Comparison of ENCODE assay signal across 9 cellular contexts in genomic region chr1:53890522-53890941, GRCh38. TPM values are rescaled to one million over a fixed set of nuclear protein-coding genes. Genes with fewer than 3 reads are reported as not detected.
A peak's percentile ranks its signal among the peaks of the same experiment; 100 is the strongest.
DNase-seq lines count a peak whose midpoint lies in the region; ATAC-seq and TF ChIP-seq lines count a peak whose summit lies in the region.
"Had no signal": no experiment of that assay in that cellular context is flagged by ENCODE, and none has a peak within 500 bp of the region (broad histone marks: within the 10 kb centered on the region; RNA-seq: fewer than 3 reads in every experiment).

No MANE protein-coding gene starts in this region.

- intact Hi-C loops in activated CD8-positive, alpha-beta T cell treated with anti-CD3 and anti-CD28 coated beads for 36 hours (cut with micrococcal nuclease): loop anchor here (5.0 kb wide), 1 partner anchor 52 kb away; no protein-coding TSS in a partner anchor

- H3K4me1 ChIP-seq in liver (ENCODE audit: control insufficient read depth in 4 of 4, insufficient read depth in 4 of 4, low read length in 3 of 4): peaks cover 2 to 29% (median 22%) of the 10 kb centered on the region in 4 donors
- peaks cover 7 to 29% of the 10 kb centered on the region in 2 donors for H3K4me1 ChIP-seq in thoracic aorta (ENCODE audit: control insufficient read depth in 1 of 2, low read depth in 2 of 2)

- no peak for TF ChIP-seq RAD21 in liver (IDR thresholded peaks at IDR 0.05)

- H3K4me1 Mint-ChIP-seq in activated CD8-positive, alpha-beta T cell treated with anti-CD3 and anti-CD28 coated beads for 36 hours (ENCODE audit: low read depth): peaks cover 36% of the 10 kb centered on the region

- peaks cover 3% of the 10 kb centered on the region for H3K27me3 Mint-ChIP-seq in activated CD8-positive, alpha-beta T cell treated with anti-CD3 and anti-CD28 coated beads for 36 hours

- peak overlapping the region; percentile 99 for H3K27ac Mint-ChIP-seq in activated CD8-positive, alpha-beta T cell treated with anti-CD3 and anti-CD28 coated beads for 36 hours

- H3K4me3 Mint-ChIP-seq in activated CD8-positive, alpha-beta T cell treated with anti-CD3 and anti-CD28 coated beads for 36 hours: peak overlapping the region; percentile 96

- H3K27me3 ChIP-seq in liver (ENCODE audit: control insufficient read depth in 4 of 4, insufficient read depth in 4 of 4, low read length in 3 of 4) (no peaks in the 10 kb centered on the region), thoracic aorta (replicated peaks; ENCODE audit: insufficient read depth) (no peaks in the 10 kb centered on the region)

- POLR2A ChIA-PET in activated CD8-positive, alpha-beta T cell treated with anti-CD3 and anti-CD28 coated beads for 36 hours (lab: Charles Lee): interaction anchor here (0.7 to 2.1 kb wide), 7 partner anchors 13 to 96 kb away, joined by 3 to 11 read pairs (median 4); partner anchors contain the start of genes IFT25, LRRC42 and NDC1

- peak; percentile 22 for DNase-seq in activated T-cell treated with anti-CD3 and anti-CD28 coated beads for 24 hours (ENCODE audit: low read depth)
- DNase-seq in activated T-cell treated with anti-CD3 and anti-CD28 coated beads, Interleukin-2, amount 50 U/mL, for 1 hour: no peak
- DNase-seq in activated CD8-positive, alpha-beta T cell treated with anti-CD3 and anti-CD28 coated beads for 36 hours: peak; percentile 42
- no peak for DNase-seq in thoracic aorta (ENCODE audit: low spot score)
- DNase-seq in GM03348 (ENCODE audit: low spot score): no peak
- DNase-seq: hippocampal formation had no signal

- no peaks in the 10 kb centered on the region for H3K9me3 Mint-ChIP-seq in activated CD8-positive, alpha-beta T cell treated with anti-CD3 and anti-CD28 coated beads for 36 hours

- H3K9ac ChIP-seq in liver (ENCODE audit: low read depth in 1 of 2, low read length in 2 of 2): no peak overlapping the region

- H3K36me3 Mint-ChIP-seq in activated CD8-positive, alpha-beta T cell treated with anti-CD3 and anti-CD28 coated beads for 36 hours (ENCODE audit: low read depth): peaks cover 5% of the 10 kb centered on the region

- 87% methylated on average over 7 of the region's 7 CpGs for WGBS in liver

- H3K4me3 ChIP-seq in liver (ENCODE audit: low read depth in 1 of 3, low read length in 3 of 3): peak overlapping the region in 1 of 3 donors; percentile 82
- peak overlapping the region; percentile 90 for H3K4me3 ChIP-seq in thoracic aorta

- TF ChIP-seq CTCF in activated CD8-positive, alpha-beta T cell treated with anti-CD3 and anti-CD28 coated beads for 36 hours (IDR thresholded peaks at IDR 0.05): no peak
- TF ChIP-seq CTCF in liver (IDR thresholded peaks at IDR 0.05; ENCODE audit: low read depth, low read length, missing input control): no peak
- TF ChIP-seq CTCF in thoracic aorta (IDR thresholded peaks at IDR 0.05): no peak

- CTCF ChIA-PET in activated CD8-positive, alpha-beta T cell treated with anti-CD3 and anti-CD28 coated beads for 36 hours (lab: Charles Lee): interaction anchor here (1.0 to 4.4 kb wide), 5 partner anchors 12 to 69 kb away, joined by 3 to 19 read pairs (median 4); partner anchors contain the start of gene IFT25

- peaks cover 0 to 7% (median 2%) of the 10 kb centered on the region in 4 donors for H3K36me3 ChIP-seq in liver (ENCODE audit: control insufficient read depth in 4 of 4, insufficient read depth in 3 of 4, low read depth in 1 of 4, low read length in 3 of 4)
- peaks cover 4% of the 10 kb centered on the region for H3K36me3 ChIP-seq in thoracic aorta

- H3K27ac ChIP-seq in liver (ENCODE audit: low read depth in 1 of 2, low read length in 2 of 2): peak overlapping the region; percentile 85 to 90
- H3K27ac ChIP-seq in thoracic aorta: peak overlapping the region; percentile 78 to 85

- no peaks in the 10 kb centered on the region for H3K9me3 ChIP-seq in liver (ENCODE audit: control insufficient read depth in 4 of 4, low read length in 3 of 4)
- H3K9me3 ChIP-seq in thoracic aorta: no peaks in the 10 kb centered on the region

- ATAC-seq in activated CD8-positive, alpha-beta T cell treated with anti-CD3 and anti-CD28 coated beads for 36 hours: peak; percentile 12
- no peak for ATAC-seq in thoracic aorta (ENCODE audit: insufficient number of reproducible peaks, low FRiP score, low read depth)
- ATAC-seq in GM18868 (IDR thresholded peaks at IDR 0.05; ENCODE audit: unreplicated experiment): no peak
- ATAC-seq in HG02588 (IDR thresholded peaks at IDR 0.05; ENCODE audit: unreplicated experiment): no peak

TF ChIP-seq in liver, 16 proteins besides CTCF, POLR2A, EP300 and RAD21:
- TF ChIP-seq HNF4A (conservative IDR thresholded peaks at IDR 0.05): no peak

RNA-seq across cellular contexts. Expression of gene YIPF1, which starts 0.9 kb away (rescaled TPM):
- 10 to 100 TPM; 13.2 to 15.6 TPM for total RNA-seq in activated CD8-positive, alpha-beta T cell treated with anti-CD3 and anti-CD28 coated beads for 36 hours
- total RNA-seq in liver (10 to 100 TPM; 19.9 to 29.6 TPM), thoracic aorta (10 to 100 TPM; 18.8 to 20.7 TPM)
- polyA plus RNA-seq in liver: 10 to 100 TPM; 28.0 to 28.2 TPM

RNA-seq across cellular contexts. Expression of gene DIO1, which starts 3.5 kb away (rescaled TPM):
- not detected for total RNA-seq in activated CD8-positive, alpha-beta T cell treated with anti-CD3 and anti-CD28 coated beads for 36 hours
- total RNA-seq in liver (100 to 1,000 TPM in 1 of 2 donors, 10 to 100 TPM in 1; 36.5 to 155 TPM), thoracic aorta (not detected)
- polyA plus RNA-seq in liver: 100 to 1,000 TPM in 1 of 2 donors, 10 to 100 TPM in 1; 23.9 to 176 TPM

RNA-seq across cellular contexts. Expression of gene NDC1, which starts 52.4 kb away (rescaled TPM):
- 10 to 100 TPM; 39.6 to 43.9 TPM for total RNA-seq in activated CD8-positive, alpha-beta T cell treated with anti-CD3 and anti-CD28 coated beads for 36 hours
- total RNA-seq in liver (10 to 100 TPM in 1 of 2 donors, 1 to 10 TPM in 1; 7.0 to 17.9 TPM), thoracic aorta (10 to 100 TPM in 1 of 2 donors, 1 to 10 TPM in 1; 4.2 to 14.6 TPM)
- 1 to 10 TPM; 2.2 to 4.6 TPM for polyA plus RNA-seq in liver

RNA-seq across cellular contexts. Expression of gene IFT25, which starts 55.0 kb away (rescaled TPM):
- total RNA-seq in activated CD8-positive, alpha-beta T cell treated with anti-CD3 and anti-CD28 coated beads for 36 hours: 10 to 100 TPM; 60.5 to 63.5 TPM
- 10 to 100 TPM; 13.0 to 18.3 TPM for total RNA-seq in liver
- 10 to 100 TPM in 1 of 2 donors, 1 to 10 TPM in 1; 8.6 to 37.4 TPM for polyA plus RNA-seq in liver
- 10 to 100 TPM; 23.8 to 24.5 TPM for total RNA-seq in thoracic aorta

RNA-seq across cellular contexts. Expression of gene LRRC42, which starts 55.6 kb away (rescaled TPM):
- 10 to 100 TPM; 26.7 to 29.6 TPM for total RNA-seq in activated CD8-positive, alpha-beta T cell treated with anti-CD3 and anti-CD28 coated beads for 36 hours
- total RNA-seq in liver: 10 to 100 TPM in 1 of 2 donors, 1 to 10 TPM in 1; 9.8 to 10.4 TPM
- polyA plus RNA-seq in liver: 10 to 100 TPM; 11.4 to 14.8 TPM
- total RNA-seq in thoracic aorta: 10 to 100 TPM; 17.8 to 18.3 TPM

Comparison
In these comparisons a context has a peak if more than half of its experiments do, and no peak if none do; other contexts are left out.
1. DNase-seq: peak in activated T-cell treated with anti-CD3 and anti-CD28 coated beads for 24 hours (single experiment) and activated CD8-positive, alpha-beta T cell treated with anti-CD3 and anti-CD28 coated beads for 36 hours (single experiment); none in activated T-cell treated with anti-CD3 and anti-CD28 coated beads, Interleukin-2, amount 50 U/mL, for 1 hour (single experiment), thoracic aorta (single experiment) and GM03348 (single experiment).
2. RNA of gene DIO1, which starts 3.5 kb away (total RNA-seq): 36.5 to 155 TPM in liver; not detected in activated CD8-positive, alpha-beta T cell treated with anti-CD3 and anti-CD28 coated beads for 36 hours and not detected in thoracic aorta; every median in the first group is over 10 times any median in the second.